13 cellular contexts compared by ENCODE assay signal in the genomic region with DNA sequence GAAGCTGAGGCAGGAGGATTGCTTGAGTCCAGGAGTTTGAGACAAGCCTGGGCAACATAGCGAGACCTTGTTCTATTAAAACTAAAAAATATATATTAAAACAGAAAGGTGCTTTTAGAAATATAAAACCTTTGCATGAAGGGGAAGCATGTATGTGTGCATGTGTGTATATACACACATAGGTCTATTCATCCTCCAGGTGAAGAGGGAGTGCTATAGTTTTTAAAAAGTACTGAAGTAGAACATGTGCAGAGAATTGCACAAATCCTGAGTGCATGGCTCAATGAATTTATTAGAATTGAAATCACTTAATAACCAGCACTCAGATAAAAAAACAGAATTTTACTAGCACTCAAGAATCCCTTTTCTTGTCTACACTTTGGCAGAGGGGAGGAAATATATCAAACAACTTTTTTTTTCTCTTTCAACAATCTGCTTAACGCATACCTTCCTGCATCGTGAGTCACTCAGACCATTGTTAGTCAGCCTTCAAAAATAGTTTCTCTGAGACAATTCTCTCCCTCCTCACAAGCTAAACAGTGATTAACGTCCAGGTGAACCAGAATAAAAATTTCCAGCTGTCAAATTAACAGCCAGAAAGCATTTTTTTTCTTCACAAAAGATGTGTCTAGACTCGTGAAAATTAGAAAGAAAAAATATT. TPM values are rescaled to one million over a fixed set of nuclear protein-coding genes. Genes with fewer than 3 reads are reported as not detected.
DNase-seq lines count a peak whose midpoint lies in the region; ATAC-seq and TF ChIP-seq lines count a peak whose summit lies in the region.
"Had no signal": no experiment of that assay in that cellular context is flagged by ENCODE, and none has a peak within 500 bp of the region (broad histone marks: within the 10 kb centered on the region; RNA-seq: fewer than 3 reads in every experiment).

No MANE protein-coding gene starts in this region.

- no peak overlapping the region for H3K27ac ChIP-seq in ACC112 (ENCODE audit: low read depth, low read length)
- no peak overlapping the region; the same call in 1 of the 2 replicates for H3K27ac ChIP-seq in RWPE1
- H3K27ac ChIP-seq in heart left ventricle: no peak overlapping the region

- H3K27me3 ChIP-seq in ACC112 (ENCODE audit: insufficient read depth, low read length) (no peaks in the 10 kb centered on the region), heart left ventricle (no peaks in the 10 kb centered on the region)

- no peaks in the 10 kb centered on the region for H3K36me3 ChIP-seq in ACC112 (ENCODE audit: insufficient read depth, low read length)
- H3K36me3 ChIP-seq in heart left ventricle: no peaks in the 10 kb centered on the region

- TF ChIP-seq POLR2A in heart left ventricle (IDR thresholded peaks at IDR 0.05): no peak

- TF ChIP-seq CTCF in RWPE1 (conservative IDR thresholded peaks at IDR 0.05; ENCODE audit: low read depth) (no peak), foreskin fibroblast (IDR thresholded peaks at IDR 0.05; ENCODE audit: low read depth, low read length) (no peak), heart left ventricle (IDR thresholded peaks at IDR 0.05) (no peak)

- ATAC-seq in heart left ventricle: no peak
- ATAC-seq: CD8-positive, alpha-beta T cell; GM12878 had no signal

- DNase-seq in GM04504 (ENCODE audit: low read depth) (peak; percentile 31), RWPE1 (ENCODE audit: low spot score) (peak; percentile 83), foreskin fibroblast (peak; percentile 32 to 70), amniotic stem cell (lab: John Stamatoyannopoulos, UW) (no peak), Kasumi-1 (lab: John Stamatoyannopoulos, UW) (no peak), heart left ventricle (no peak), SIG-M5 (lab: John Stamatoyannopoulos, UW) (no peak)
- DNase-seq: activated CD4-positive, alpha-beta T cell treated with anti-CD3 and anti-CD28 coated beads, Interleukin-2, amount 10 ng/mL, durations not matched to agents 24 days and 14 days; CD8-positive, alpha-beta T cell; nephron progenitor cell; Right ventricle myocardium superior had no signal

- intact Hi-C loops in heart left ventricle (cut with DNase I): no loop called here

- H2AFZ ChIP-seq in ACC112 (ENCODE audit: low read length, unreplicated experiment): no peak overlapping the region

- H3K4me1 ChIP-seq in ACC112 (ENCODE audit: control insufficient read depth, insufficient read depth, low read length, unreplicated experiment): peaks cover 19% of the 10 kb centered on the region
- H3K4me1 ChIP-seq in heart left ventricle: peaks cover 0 to 4% (median 0%) of the 10 kb centered on the region in 12 donors

- H3K4me3 ChIP-seq in ACC112 (ENCODE audit: low read depth, low read length) (peak overlapping the region; percentile 8; the same call in 1 of the 2 replicates), foreskin fibroblast (ENCODE audit: low read depth in 1 of 2, low read length in 2 of 2) (no peak overlapping the region), heart left ventricle (no peak overlapping the region)
- H3K4me3 ChIP-seq: GM12878 had no signal

- CTCF ChIA-PET in RWPE1 (lab: Yijun Ruan, JAX): no interaction called here

- no peaks in the 10 kb centered on the region for H3K79me2 ChIP-seq in ACC112 (ENCODE audit: control insufficient read depth, insufficient read depth, low read length, unreplicated experiment)

- no peaks in the 10 kb centered on the region for H3K9me3 ChIP-seq in heart left ventricle

- POLR2A ChIA-PET in RWPE1 (lab: Yijun Ruan, JAX; ENCODE audit: low non-redundant PET): no interaction called here

- 31 to 36% (median 36%) methylated on average over 5 of the region's 5 CpGs for WGBS in heart left ventricle, 4 donors

RNA-seq across cellular contexts. Expression of a gene that starts 17.7 kb away (rescaled TPM):
- 10 to 100 TPM; 11.5 to 16.4 (median 13.2) TPM for total RNA-seq in heart left ventricle
- 10 to 100 TPM in 1 of 2 donors, 1 to 10 TPM in 1; 3.3 to 10.1 TPM for polyA plus RNA-seq in heart left ventricle

Comparison
In these comparisons a context has a peak if more than half of its experiments do, and no peak if none do; other contexts are left out.
1. DNase-seq: peak in GM04504 (single experiment), RWPE1 (single experiment) and foreskin fibroblast (2 of 2); none in amniotic stem cell (single experiment), Kasumi-1 (0 of 2), heart left ventricle (0 of 5) and SIG-M5 (single experiment).